1 cellular context compared by ENCODE assay signal in the genomic region with DNA sequence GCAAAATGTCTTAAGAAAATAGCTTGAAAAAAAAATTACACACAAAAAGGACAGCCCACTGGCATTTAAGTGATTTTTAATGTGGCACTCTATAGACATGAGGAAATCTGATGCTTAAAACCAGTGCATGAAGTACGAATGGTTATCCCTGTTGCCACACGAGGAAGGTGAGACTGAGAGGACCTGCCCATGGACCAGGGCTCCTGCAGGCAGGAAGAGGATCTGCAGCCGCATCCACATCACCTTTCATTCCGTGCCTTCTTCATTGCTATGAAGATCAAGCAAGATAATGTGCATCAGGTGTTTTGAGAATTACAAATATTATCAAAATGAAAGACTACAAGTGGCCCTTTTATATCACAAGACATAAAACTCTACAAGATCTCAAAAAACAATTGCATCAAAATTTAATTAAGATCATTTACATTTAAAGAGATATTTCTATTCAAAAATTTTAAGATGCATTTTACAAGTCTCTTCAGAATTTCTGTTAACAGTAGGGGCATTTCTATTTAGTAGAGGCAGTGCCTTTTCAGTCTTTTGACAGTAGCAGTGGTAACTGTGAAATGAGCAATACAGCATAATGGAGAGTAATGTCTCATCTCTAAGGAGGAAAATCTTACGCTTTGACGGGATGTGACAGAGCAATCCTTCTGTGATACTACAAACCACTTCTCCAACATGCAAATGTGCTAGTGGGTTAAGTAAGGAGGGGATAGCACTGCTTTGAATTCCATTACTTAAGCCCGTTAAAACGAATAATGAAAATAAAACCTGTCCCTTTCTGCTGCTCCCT.
TF ChIP-seq lines count a peak whose summit lies in the region.

No MANE protein-coding gene starts in this region.

TF ChIP-seq in HepG2, 621 proteins besides CTCF, POLR2A, EP300 and RAD21 (continued from another document):
- TF ChIP-seq UBTF (CRISPR knock-in tag; IDR thresholded peaks at IDR 0.05) (no peak), ZNF660 (CRISPR knock-in tag; IDR thresholded peaks at IDR 0.05; ENCODE audit: borderline replicate concordance, low read depth) (no peak), AGO2 (optimal IDR thresholded peaks at IDR 0.05; ENCODE audit: low read depth, low read length) (no peak), SATB2 (CRISPR knock-in tag; IDR thresholded peaks at IDR 0.05) (no peak), ZFP1 (CRISPR knock-in tag; IDR thresholded peaks at IDR 0.05) (no peak), ZFP36 (IDR thresholded peaks at IDR 0.05; ENCODE audit: borderline replicate concordance, low read depth, low read length, partially characterized antibody) (no peak), ZNF260 (CRISPR knock-in tag; IDR thresholded peaks at IDR 0.05; ENCODE audit: borderline replicate concordance, low read depth) (no peak), MAFG (CRISPR knock-in tag; IDR thresholded peaks at IDR 0.05) (no peak), NFKBIZ (CRISPR knock-in tag; IDR thresholded peaks at IDR 0.05) (no peak)
